Comparison of ENCODE assay signal across 18 cellular contexts in genomic region chr2:134337617-134338016, GRCh38.
"Had no signal": no experiment of that assay in that cellular context is flagged by ENCODE, and none has a peak within 500 bp of the region (broad histone marks: within the 10 kb centered on the region; RNA-seq: fewer than 3 reads in every experiment).

No MANE protein-coding gene starts in this region.

- DNase-seq: activated gamma-delta T cell; activated T-cell treated with anti-CD3 and anti-CD28 coated beads, Interleukin-2, amount 50 U/mL, for 72 hours; amniotic stem cell; endodermal cell; foreskin fibroblast; mucosa of descending colon; naive thymus-derived CD4-positive, alpha-beta T cell; ovary; right lobe of liver; stimulated activated CD4-positive, alpha-beta T cell treated with anti-CD3 and anti-CD28 coated beads, Interleukin-4, amount 100 ng/mL, for 24 hours; upper lobe of right lung had no signal

- H3K27ac ChIP-seq: epithelial cell of prostate, neural progenitor cell, ovary, right lobe of liver had no signal

- H3K27me3 Mint-ChIP-seq: activated naive CD4-positive, alpha-beta T cell treated with anti-CD3 and anti-CD28 coated beads, Interleukin-2, amount 50 U/mL, for 24 hours; naive thymus-derived CD4-positive, alpha-beta T cell had no signal

- H3K36me3 Mint-ChIP-seq: neural progenitor cell had no signal

- FAIRE-seq: keratinocyte had no signal

- H3K9me3 ChIP-seq: mucosa of descending colon, ovary, right lobe of liver, upper lobe of right lung had no signal

- H3K27ac Mint-ChIP-seq: activated naive CD4-positive, alpha-beta T cell treated with anti-CD3 and anti-CD28 coated beads, Interleukin-2, amount 50 U/mL, for 24 hours; activated T-cell treated with anti-CD3 and anti-CD28 coated beads, Interleukin-2, amount 50 U/mL, for 72 hours; endodermal cell; neural progenitor cell; stimulated activated effector memory CD8-positive, alpha-beta T cell treated with anti-CD3 and anti-CD28 coated beads, Interleukin-12 subunit alpha, Interleukin-12 subunit beta, amount 100 ng/mL, for 72 hours had no signal

- H3K4me1 ChIP-seq: right lobe of liver had no signal

- H3K36me3 ChIP-seq: neural progenitor cell, ovary, right lobe of liver, upper lobe of right lung had no signal

- H3K9me3 Mint-ChIP-seq: activated naive CD4-positive, alpha-beta T cell treated with anti-CD3 and anti-CD28 coated beads, Interleukin-2, amount 50 U/mL, for 24 hours; endodermal cell; neural progenitor cell; stimulated activated effector memory CD8-positive, alpha-beta T cell treated with anti-CD3 and anti-CD28 coated beads, Interleukin-12 subunit alpha, Interleukin-12 subunit beta, amount 100 ng/mL, for 72 hours had no signal

- H3K4me3 Mint-ChIP-seq: activated naive CD4-positive, alpha-beta T cell treated with anti-CD3 and anti-CD28 coated beads, Interleukin-2, amount 50 U/mL, for 24 hours; activated T-cell treated with anti-CD3 and anti-CD28 coated beads, Interleukin-2, amount 50 U/mL, for 72 hours; endodermal cell; naive thymus-derived CD4-positive, alpha-beta T cell; neural progenitor cell; stimulated activated effector memory CD8-positive, alpha-beta T cell treated with anti-CD3 and anti-CD28 coated beads, Interleukin-12 subunit alpha, Interleukin-12 subunit beta, amount 100 ng/mL, for 72 hours had no signal

- H3K4me1 Mint-ChIP-seq: activated naive CD4-positive, alpha-beta T cell treated with anti-CD3 and anti-CD28 coated beads, Interleukin-2, amount 50 U/mL, for 24 hours had no signal

- H3K27me3 ChIP-seq: neural progenitor cell, ovary, right lobe of liver, upper lobe of right lung had no signal

- H3K4me3 ChIP-seq: mucosa of descending colon, neural progenitor cell, ovary, right lobe of liver, upper lobe of right lung had no signal

- ATAC-seq: activated CD4-positive, CD25-positive, alpha-beta regulatory T cell treated with anti-CD3 and anti-CD28 coated beads, Interleukin-2, amount 50 U/mL, for 24 hours; activated T-cell treated with anti-CD3 and anti-CD28 coated beads, Interleukin-2, amount 50 U/mL, for 72 hours; left lobe of liver; mucosa of descending colon; naive thymus-derived CD4-positive, alpha-beta T cell; stimulated activated effector memory CD8-positive, alpha-beta T cell treated with anti-CD3 and anti-CD28 coated beads, Interleukin-12 subunit alpha, Interleukin-12 subunit beta, amount 100 ng/mL, for 72 hours had no signal
